In the genomic region with DNA sequence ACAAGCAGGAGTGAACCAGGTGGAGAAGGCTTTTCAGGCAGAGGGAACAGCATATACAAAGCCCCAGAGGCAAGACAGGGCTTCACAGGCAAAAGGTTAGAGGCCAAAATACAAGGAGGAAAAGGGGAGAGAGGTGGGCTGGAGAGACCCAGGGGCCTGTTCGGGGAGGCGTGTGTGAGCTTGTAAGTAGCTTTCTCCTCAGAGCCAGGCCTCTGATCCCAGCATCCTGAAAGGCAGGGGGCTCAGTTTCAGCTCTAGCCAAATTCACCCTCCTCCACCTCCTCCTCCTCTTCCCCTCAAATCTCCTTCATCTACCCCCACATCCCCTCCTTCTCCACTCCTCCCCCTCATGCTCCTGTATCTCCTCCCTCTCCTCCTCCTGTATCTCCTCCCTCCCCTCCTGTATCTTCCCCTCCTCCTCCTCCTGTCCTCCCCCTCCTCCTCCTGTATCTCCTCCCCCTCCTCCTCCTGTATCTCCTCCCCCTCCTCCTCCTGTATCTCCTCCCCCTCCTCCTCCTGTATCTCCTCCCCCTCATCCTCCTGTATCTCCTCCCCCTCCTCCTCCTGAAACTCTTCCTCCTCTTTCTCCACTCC, we compare ENCODE assay signal across 18 cellular contexts.
"Had no signal": no experiment of that assay in that cellular context is flagged by ENCODE, and none has a peak within 500 bp of the region (broad histone marks: within the 10 kb centered on the region; RNA-seq: fewer than 3 reads in every experiment).

No MANE protein-coding gene starts in this region.

- ATAC-seq: effector memory CD8-positive, alpha-beta T cell; gastroesophageal sphincter; left lobe of liver; natural killer cell treated with Interleukin-12 subunit alpha and Interleukin-12 subunit beta and Interleukin-15 and Interleukin-18, amount 100 ng/mL, for 72 hours; T-helper 17 cell had no signal

- H3K4me3 Mint-ChIP-seq: activated CD4-positive, alpha-beta T cell treated with anti-CD3 and anti-CD28 coated beads, Interleukin-2, amount 10 ng/mL, durations not matched to agents 24 days and 14 days; activated naive CD8-positive, alpha-beta T cell treated with anti-CD3 and anti-CD28 coated beads, Interleukin-2, amount 10 ng/mL, durations not matched to agents 7 days and 5 days; effector memory CD8-positive, alpha-beta T cell; memory B cell; natural killer cell treated with Interleukin-12 subunit alpha and Interleukin-12 subunit beta and Interleukin-15 and Interleukin-18, amount 100 ng/mL, for 72 hours; T-helper 17 cell had no signal

- H3K9me3 ChIP-seq: gastroesophageal sphincter, sigmoid colon, spleen, thoracic aorta had no signal

- H3K27me3 ChIP-seq: gastroesophageal sphincter, sigmoid colon had no signal

- H3K4me3 ChIP-seq: gastroesophageal sphincter, sigmoid colon, spleen, thoracic aorta had no signal

- H3K27ac ChIP-seq: epithelial cell of prostate, gastroesophageal sphincter, sigmoid colon, spleen, thoracic aorta had no signal

- H3K36me3 ChIP-seq: gastroesophageal sphincter, sigmoid colon, spleen, thoracic aorta had no signal

- H3K4me1 Mint-ChIP-seq: activated CD4-positive, alpha-beta T cell treated with anti-CD3 and anti-CD28 coated beads, Interleukin-2, amount 10 ng/mL, durations not matched to agents 24 days and 14 days; activated naive CD8-positive, alpha-beta T cell treated with anti-CD3 and anti-CD28 coated beads, Interleukin-2, amount 10 ng/mL, durations not matched to agents 7 days and 5 days; memory B cell had no signal

- H3K4me1 ChIP-seq: gastroesophageal sphincter, sigmoid colon, spleen had no signal

- H3K36me3 Mint-ChIP-seq: activated naive CD8-positive, alpha-beta T cell treated with anti-CD3 and anti-CD28 coated beads, Interleukin-2, amount 10 ng/mL, durations not matched to agents 7 days and 5 days; memory B cell; natural killer cell treated with Interleukin-12 subunit alpha and Interleukin-12 subunit beta and Interleukin-15 and Interleukin-18, amount 100 ng/mL, for 72 hours had no signal

- H3K27ac Mint-ChIP-seq: activated CD4-positive, alpha-beta T cell treated with anti-CD3 and anti-CD28 coated beads, Interleukin-2, amount 10 ng/mL, durations not matched to agents 24 days and 14 days; activated naive CD8-positive, alpha-beta T cell treated with anti-CD3 and anti-CD28 coated beads, Interleukin-2, amount 10 ng/mL, durations not matched to agents 7 days and 5 days; effector memory CD8-positive, alpha-beta T cell; memory B cell; natural killer cell treated with Interleukin-12 subunit alpha and Interleukin-12 subunit beta and Interleukin-15 and Interleukin-18, amount 100 ng/mL, for 72 hours; T-helper 17 cell had no signal

- DNase-seq: activated CD4-positive, alpha-beta T cell treated with anti-CD3 and anti-CD28 coated beads, Interleukin-2, amount 10 ng/mL, durations not matched to agents 24 days and 14 days; activated CD4-positive, CD25-positive, alpha-beta regulatory T cell; activated CD8-positive, alpha-beta memory T cell treated with anti-CD3 and anti-CD28 coated beads for 24 hours; activated naive CD4-positive, alpha-beta T cell; activated naive CD8-positive, alpha-beta T cell treated with anti-CD3 and anti-CD28 coated beads, Interleukin-2, amount 10 ng/mL, durations not matched to agents 7 days and 5 days; anterior cingulate cortex; cerebellar nuclear complex; effector memory CD8-positive, alpha-beta T cell; islet precursor cell; sigmoid colon; spleen; T-helper 17 cell had no signal

- H3K9me3 Mint-ChIP-seq: activated CD4-positive, alpha-beta T cell treated with anti-CD3 and anti-CD28 coated beads, Interleukin-2, amount 10 ng/mL, durations not matched to agents 24 days and 14 days; activated naive CD8-positive, alpha-beta T cell treated with anti-CD3 and anti-CD28 coated beads, Interleukin-2, amount 10 ng/mL, durations not matched to agents 7 days and 5 days; effector memory CD8-positive, alpha-beta T cell; memory B cell; natural killer cell treated with Interleukin-12 subunit alpha and Interleukin-12 subunit beta and Interleukin-15 and Interleukin-18, amount 100 ng/mL, for 72 hours had no signal
